Comparison of ENCODE assay signal across 28 cellular contexts in the genomic region with DNA sequence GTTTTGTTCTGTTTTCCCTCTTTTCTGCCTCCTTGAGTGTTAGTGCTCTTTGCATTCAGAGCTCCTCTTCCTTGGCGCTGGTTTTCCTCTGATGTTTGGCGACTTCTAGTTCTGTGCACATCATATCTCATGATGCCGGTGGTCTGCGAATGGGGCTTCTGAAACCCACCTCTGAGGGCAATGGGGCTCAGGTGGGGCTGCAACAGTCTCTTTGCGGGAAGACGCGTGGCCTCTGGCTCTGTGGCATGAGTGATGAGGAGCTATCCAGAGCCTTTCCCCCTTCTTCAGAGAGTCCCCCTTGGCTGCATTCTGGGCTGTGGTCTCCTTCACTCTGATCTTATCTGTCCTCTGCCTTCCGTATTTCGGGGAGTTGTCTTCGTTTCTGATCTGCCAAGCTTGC. TPM values are rescaled to one million over a fixed set of nuclear protein-coding genes. Genes with fewer than 3 reads are reported as not detected.
"Had no signal": no experiment of that assay in that cellular context is flagged by ENCODE, and none has a peak within 500 bp of the region (broad histone marks: within the 10 kb centered on the region; RNA-seq: fewer than 3 reads in every experiment).

No MANE protein-coding gene starts in this region.

- H3K27me3 ChIP-seq: adrenal gland, body of pancreas, breast epithelium, SJSA1 had no signal

- H3K27me3 Mint-ChIP-seq: activated CD4-positive, alpha-beta T cell treated with anti-CD3 and anti-CD28 coated beads, Interleukin-2, amount 10 ng/mL, durations not matched to agents 24 days and 14 days; activated T-cell treated with anti-CD3 and anti-CD28 coated beads, Interleukin-2, amount 50 U/mL, for 24 hours had no signal

- H3K4me1 ChIP-seq: adrenal gland, body of pancreas, breast epithelium, SJSA1 had no signal

- H3K27ac ChIP-seq: adrenal gland, body of pancreas, breast epithelium, SJSA1, VCaP had no signal

- ATAC-seq: activated CD8-positive, alpha-beta T cell treated with anti-CD3 and anti-CD28 coated beads, Interleukin-2, amount 10 ng/mL, durations not matched to agents 7 days and 5 days; body of pancreas; Panc1 had no signal

- H3K4me3 ChIP-seq: adrenal gland, body of pancreas, breast epithelium, SJSA1 had no signal

- DNase-seq: activated CD4-positive, alpha-beta T cell treated with anti-CD3 and anti-CD28 coated beads for 1 hour; activated CD4-positive, alpha-beta T cell treated with anti-CD3 and anti-CD28 coated beads, Interleukin-2, amount 10 ng/mL, durations not matched to agents 24 days and 14 days; activated CD4-positive, alpha-beta T cell treated with anti-CD3 and anti-CD28 coated beads, Interleukin-2, amount 50 U/mL, for 48 hours; activated CD4-positive, CD25-positive, alpha-beta regulatory T cell; activated CD8-positive, alpha-beta T cell treated with anti-CD3 and anti-CD28 coated beads, Interleukin-2, amount 10 ng/mL, durations not matched to agents 7 days and 5 days; activated gamma-delta T cell treated with Interleukin-2 at 50 U/mL for 16 hours; activated naive CD4-positive, alpha-beta T cell treated with anti-CD3 and anti-CD28 coated beads for 36 hours; activated T-cell treated with anti-CD3 and anti-CD28 coated beads, Interleukin-2, amount 50 U/mL, for 24 hours; adrenal gland; body of pancreas; KG1; MM.1S; MV-4-11; NCI-H1092; NCI-H1436 treated with DMSO at 0.1 percent for 48 hours; NCI-H1694 treated with DMSO at 0.1 percent for 48 hours; NCI-H2029; NCI-H345; NCI-H524 treated with DMSO at 0.1 percent for 48 hours; SHP77 treated with DMSO at 0.1 percent for 48 hours; SK-N-SH; T-helper 9 cell had no signal

- H3K27ac Mint-ChIP-seq: activated CD4-positive, alpha-beta T cell treated with anti-CD3 and anti-CD28 coated beads, Interleukin-2, amount 10 ng/mL, durations not matched to agents 24 days and 14 days; activated CD8-positive, alpha-beta T cell treated with anti-CD3 and anti-CD28 coated beads, Interleukin-2, amount 10 ng/mL, durations not matched to agents 7 days and 5 days; activated naive CD4-positive, alpha-beta T cell treated with anti-CD3 and anti-CD28 coated beads for 36 hours; activated T-cell treated with anti-CD3 and anti-CD28 coated beads, Interleukin-2, amount 50 U/mL, for 24 hours had no signal

- H3K4me3 Mint-ChIP-seq: activated CD4-positive, alpha-beta T cell treated with anti-CD3 and anti-CD28 coated beads, Interleukin-2, amount 10 ng/mL, durations not matched to agents 24 days and 14 days; activated CD8-positive, alpha-beta T cell treated with anti-CD3 and anti-CD28 coated beads, Interleukin-2, amount 10 ng/mL, durations not matched to agents 7 days and 5 days; activated naive CD4-positive, alpha-beta T cell treated with anti-CD3 and anti-CD28 coated beads for 36 hours; activated T-cell treated with anti-CD3 and anti-CD28 coated beads, Interleukin-2, amount 50 U/mL, for 24 hours had no signal

- H3K36me3 ChIP-seq: adrenal gland, breast epithelium, SJSA1 had no signal

- H3K9me3 ChIP-seq: adrenal gland, body of pancreas, breast epithelium, SJSA1, SK-N-SH had no signal

- H3K9me3 Mint-ChIP-seq: activated CD4-positive, alpha-beta T cell treated with anti-CD3 and anti-CD28 coated beads, Interleukin-2, amount 10 ng/mL, durations not matched to agents 24 days and 14 days; activated naive CD4-positive, alpha-beta T cell treated with anti-CD3 and anti-CD28 coated beads for 36 hours; activated T-cell treated with anti-CD3 and anti-CD28 coated beads, Interleukin-2, amount 50 U/mL, for 24 hours had no signal

RNA-seq across cellular contexts. Expression of a gene that starts 39.0 kb away (rescaled TPM):
- total RNA-seq: body of pancreas, LHCN-M2, RPMI7951, SJSA1 had no signal
